In genomic region chr20:33686008-33686983, GRCh38 we compare ENCODE assay signal across 8 cellular contexts. TPM values are rescaled to one million over a fixed set of nuclear protein-coding genes. Genes with fewer than 3 reads are reported as not detected.
DNase-seq lines count a peak whose midpoint lies in the region; ATAC-seq and TF ChIP-seq lines count a peak whose summit lies in the region.

Gene E2F1 (minus strand): TSS chr20:33686385. CDS start chr20:33686264, 121 bp downstream.

- TF ChIP-seq CTCF in left ventricle myocardium inferior (IDR thresholded peaks at IDR 0.05; ENCODE audit: borderline replicate concordance) (peak; percentile 61), psoas muscle (IDR thresholded peaks at IDR 0.05) (peak; percentile 37)

- H3K9me3 ChIP-seq in left ventricle myocardium inferior (replicated peaks) (no peaks in the 10 kb centered on the region), psoas muscle (no peaks in the 10 kb centered on the region)

- H3K4me1 ChIP-seq in left ventricle myocardium inferior (peaks cover 30% of the 10 kb centered on the region), psoas muscle (peaks cover 4% of the 10 kb centered on the region), urinary bladder (ENCODE audit: insufficient read depth) (peaks cover 2% of the 10 kb centered on the region)

- H3K9me3 Mint-ChIP-seq in T-helper 1 cell treated with Interleukin-12 subunit alpha and Interleukin-12 subunit beta and Interleukin-4 antibody, amounts not matched to agents 30 μg/mL and 1 μg/mL, for 36 hours: no peaks in the 10 kb centered on the region

- no peaks in the 10 kb centered on the region for H3K27me3 Mint-ChIP-seq in T-helper 1 cell treated with Interleukin-12 subunit alpha and Interleukin-12 subunit beta and Interleukin-4 antibody, amounts not matched to agents 30 μg/mL and 1 μg/mL, for 36 hours (ENCODE audit: low read depth)

- DNase-seq in NCI-H187 (lab: John Stamatoyannopoulos, UW): peak; percentile 84 to 94
- DNase-seq in amniotic stem cell (lab: John Stamatoyannopoulos, UW): peak; percentile 91
- DNase-seq in left ventricle myocardium inferior: peak; percentile 97
- DNase-seq in psoas muscle: peak; percentile 97 to 98

- H3K27ac ChIP-seq in left ventricle myocardium inferior (replicated peaks) (peak within 1 kb of the TSS; percentile 73), psoas muscle (peak within 1 kb of the TSS; percentile 30), urinary bladder (ENCODE audit: low read depth) (no peak within 1 kb of the TSS)

- ATAC-seq in GM18499 (IDR thresholded peaks at IDR 0.05; ENCODE audit: insufficient read depth, unreplicated experiment) (peak; percentile 36), HG02943 (IDR thresholded peaks at IDR 0.05; ENCODE audit: low read depth, unreplicated experiment) (peak; percentile 71), psoas muscle (peak; percentile 100)

- WGBS in psoas muscle, 3 donors: 1 to 2% (median 2%) methylated on average over 72 to 114 of the region's 115 CpGs
- WGBS in urinary bladder: 2% methylated on average over 114 of the region's 115 CpGs

- H3K36me3 ChIP-seq in left ventricle myocardium inferior (no peaks in the 10 kb centered on the region), psoas muscle (ENCODE audit: insufficient read depth in 1 of 2, low read depth in 1 of 2) (no peaks in the 10 kb centered on the region), urinary bladder (ENCODE audit: insufficient read depth) (no peaks in the 10 kb centered on the region)

- peaks cover 65% of the 10 kb centered on the region for H3K4me1 Mint-ChIP-seq in T-helper 1 cell treated with Interleukin-12 subunit alpha and Interleukin-12 subunit beta and Interleukin-4 antibody, amounts not matched to agents 30 μg/mL and 1 μg/mL, for 36 hours (ENCODE audit: low read depth)

- H3K4me3 Mint-ChIP-seq in T-helper 1 cell treated with Interleukin-12 subunit alpha and Interleukin-12 subunit beta and Interleukin-4 antibody, amounts not matched to agents 30 μg/mL and 1 μg/mL, for 36 hours: peak within 1 kb of the TSS; percentile 92

- peak within 1 kb of the TSS; percentile 60 for H3K4me3 ChIP-seq in left ventricle myocardium inferior
- H3K4me3 ChIP-seq in psoas muscle: peak within 1 kb of the TSS; percentile 53
- peak within 1 kb of the TSS; percentile 68 for H3K4me3 ChIP-seq in urinary bladder (ENCODE audit: low read depth, low read length)

- intact Hi-C loops in left ventricle myocardium inferior (cut with micrococcal nuclease): no loop called here
- intact Hi-C loops in psoas muscle (cut with DNase I): no loop called here

- peaks cover 10% of the 10 kb centered on the region for H3K36me3 Mint-ChIP-seq in T-helper 1 cell treated with Interleukin-12 subunit alpha and Interleukin-12 subunit beta and Interleukin-4 antibody, amounts not matched to agents 30 μg/mL and 1 μg/mL, for 36 hours (ENCODE audit: low read depth)

- H3K27ac Mint-ChIP-seq in T-helper 1 cell treated with Interleukin-12 subunit alpha and Interleukin-12 subunit beta and Interleukin-4 antibody, amounts not matched to agents 30 μg/mL and 1 μg/mL, for 36 hours: peak within 1 kb of the TSS; percentile 91

- H3K27me3 ChIP-seq in left ventricle myocardium inferior (ENCODE audit: low read depth) (no peaks in the 10 kb centered on the region), psoas muscle (ENCODE audit: insufficient read depth in 3 of 3, low read length in 2 of 3) (no peaks in the 10 kb centered on the region)

RNA-seq across cellular contexts. Expression of gene E2F1, which starts in this region (rescaled TPM):
- total RNA-seq in left ventricle myocardium inferior: 1.2 TPM
- 1 to 10 TPM in 2 of 4 donors, under 1 TPM in 2; 0.73 to 1.3 (median 0.94) TPM for total RNA-seq in psoas muscle
- 1 to 10 TPM in 1 of 3 donors, under 1 TPM in 2; 0.79 to 6.5 (median 0.84) TPM for polyA plus RNA-seq in psoas muscle
- 6.6 TPM for total RNA-seq in urinary bladder
- 3.5 TPM for polyA plus RNA-seq in urinary bladder

Comparison
In these comparisons a context has a peak if more than half of its experiments do, and no peak if none do; other contexts are left out.
1. ATAC-seq: peak in every context shown above with its lines; median percentile 100 in psoas muscle; 71 in HG02943; 36 in GM18499.